Comparison of ENCODE assay signal across 1 cellular context in genomic region chr1:181112071-181112929, GRCh38.
A peak's percentile ranks its signal among the peaks of the same experiment; 100 is the strongest.
TF ChIP-seq lines count a peak whose summit lies in the region.

No MANE protein-coding gene starts in this region.

TF ChIP-seq in HepG2, 621 proteins besides CTCF, POLR2A, EP300 and RAD21 (continued from another document and continues in another):
- TF ChIP-seq ATF4 (CRISPR knock-in tag; IDR thresholded peaks at IDR 0.05), result peak in 1 of 2 experiments; percentile 91; a peak in 2 of 4 replicates
- no peak for TF ChIP-seq NBN (conservative IDR thresholded peaks at IDR 0.05)
- no peak for TF ChIP-seq E2F1 (CRISPR knock-in tag; IDR thresholded peaks at IDR 0.05)
- TF ChIP-seq HOXA9 (CRISPR knock-in tag; IDR thresholded peaks at IDR 0.05; ENCODE audit: borderline replicate concordance), result no peak
- TF ChIP-seq SNAI1 (CRISPR knock-in tag; IDR thresholded peaks at IDR 0.05; ENCODE audit: borderline replicate concordance), result peak; percentile 93
- TF ChIP-seq EEA1 (CRISPR knock-in tag; IDR thresholded peaks at IDR 0.05; ENCODE audit: borderline replicate concordance), result no peak
- peak; percentile 83; the same call in 1 of the 2 replicates for TF ChIP-seq ZHX1 (CRISPR knock-in tag; IDR thresholded peaks at IDR 0.05; ENCODE audit: low read depth)
- 0 out of 2 replicates have a peak, but pooled peaks have one; percentile 7 for TF ChIP-seq ZNF629 (CRISPR knock-in tag; conservative IDR thresholded peaks at IDR 0.05)
- TF ChIP-seq GPBP1L1 (CRISPR knock-in tag; IDR thresholded peaks at IDR 0.05), result no peak
- TF ChIP-seq ZNF770 (CRISPR knock-in tag; IDR thresholded peaks at IDR 0.05), result peak; percentile 97
- TF ChIP-seq ZNF496 (CRISPR knock-in tag; IDR thresholded peaks at IDR 0.05; ENCODE audit: insufficient replicate concordance), result no peak
- 0 out of 2 replicates have a peak, but pooled peaks have one; percentile 84 for TF ChIP-seq DMTF1 (CRISPR knock-in tag; IDR thresholded peaks at IDR 0.05)
- no peak for TF ChIP-seq THYN1 (CRISPR knock-in tag; IDR thresholded peaks at IDR 0.05; ENCODE audit: borderline replicate concordance, low read depth)
- TF ChIP-seq ZNF75D (CRISPR knock-in tag; IDR thresholded peaks at IDR 0.05; ENCODE audit: borderline replicate concordance), result no peak
- no peak for TF ChIP-seq ZFP41 (CRISPR knock-in tag; IDR thresholded peaks at IDR 0.05; ENCODE audit: borderline replicate concordance)
- TF ChIP-seq GRHL1 (CRISPR knock-in tag; conservative IDR thresholded peaks at IDR 0.05), result no peak
- TF ChIP-seq KAT7 (CRISPR knock-in tag; IDR thresholded peaks at IDR 0.05; ENCODE audit: borderline replicate concordance), result peak; percentile 44; the same call in 1 of the 2 replicates
- TF ChIP-seq TOPORS (CRISPR knock-in tag; IDR thresholded peaks at IDR 0.05), result no peak
- TF ChIP-seq ZBTB46 (CRISPR knock-in tag; IDR thresholded peaks at IDR 0.05; ENCODE audit: borderline replicate concordance), result no peak
- no peak for TF ChIP-seq ZNF235 (CRISPR knock-in tag; IDR thresholded peaks at IDR 0.05; ENCODE audit: borderline replicate concordance)
- no peak for TF ChIP-seq ZNF513 (CRISPR knock-in tag; conservative IDR thresholded peaks at IDR 0.05)
- TF ChIP-seq ZNF687 (CRISPR knock-in tag; IDR thresholded peaks at IDR 0.05), result peak; percentile 92
- TF ChIP-seq FOXK2 (IDR thresholded peaks at IDR 0.05), result peak; percentile 90
- TF ChIP-seq HNF4A (CRISPR knock-in tag; IDR thresholded peaks at IDR 0.05), result peak; percentile 87
- TF ChIP-seq SKIL (CRISPR knock-in tag; IDR thresholded peaks at IDR 0.05; ENCODE audit: borderline replicate concordance), result peak; percentile 64; the same call in 1 of the 2 replicates
- TF ChIP-seq MAX (IDR thresholded peaks at IDR 0.05), result peak; percentile 96
- no peak for TF ChIP-seq RFX5 (IDR thresholded peaks at IDR 0.05; ENCODE audit: low read depth, low read length)
